Comparison of ENCODE assay signal across 9 cellular contexts in genomic region chr5:172452398-172453205, GRCh38. TPM values are rescaled to one million over a fixed set of nuclear protein-coding genes. Genes with fewer than 3 reads are reported as not detected.
DNase-seq lines count a peak whose midpoint lies in the region; ATAC-seq and TF ChIP-seq lines count a peak whose summit lies in the region.
"Had no signal": no experiment of that assay in that cellular context is flagged by ENCODE, and none has a peak within 500 bp of the region (broad histone marks: within the 10 kb centered on the region; RNA-seq: fewer than 3 reads in every experiment).

No MANE protein-coding gene starts in this region.

- H3K4me1 ChIP-seq in Caco-2 (0 out of 2 replicates have a peak, but pooled peaks cover 4% of the 10 kb centered on the region), Peyer's patch (peaks cover 0 to 23% (median 1%) of the 10 kb centered on the region in 4 donors), mucosa of stomach (ENCODE audit: control insufficient read depth, insufficient read depth, low read length) (peaks cover 32% of the 10 kb centered on the region)

- peak overlapping the region; percentile 27 for H3K27ac Mint-ChIP-seq in Caco-2 (ENCODE audit: unreplicated experiment)

- DNase-seq in Caco-2, result no peak
- peak in 1 of 3 donors; percentile 48 for DNase-seq in Peyer's patch
- DNase-seq in epithelial cell of esophagus (ENCODE audit: low read depth), result peak; percentile 73
- DNase-seq in NCI-H226, result no peak
- no peak for DNase-seq in amniotic stem cell (lab: John Stamatoyannopoulos, UW)

- peak overlapping the region; percentile 78 for H3K4me3 Mint-ChIP-seq in Caco-2 (ENCODE audit: unreplicated experiment)

- peaks cover 26% of the 10 kb centered on the region for H3K4me1 Mint-ChIP-seq in Caco-2 (ENCODE audit: low read depth, unreplicated experiment)

- CTCF ChIA-PET in Caco-2 (lab: Charles Lee), result interaction anchor here (0.8 to 1.1 kb wide), 2 partner anchors 16 to 20 kb away, joined by 3 read pairs; no protein-coding TSS in a partner anchor

- no peaks in the 10 kb centered on the region for H3K27me3 Mint-ChIP-seq in Caco-2 (ENCODE audit: insufficient read depth, unreplicated experiment)

- no peak for TF ChIP-seq CTCF in Caco-2 (IDR thresholded peaks at IDR 0.05; ENCODE audit: insufficient read depth in 1 of 2, low read depth in 1 of 2, low read length in 1 of 2, severe bottlenecking in 1 of 2, unreplicated experiment in 1 of 2)
- no peak for TF ChIP-seq CTCF in Peyer's patch (IDR thresholded peaks at IDR 0.05)
- TF ChIP-seq CTCF in epithelial cell of esophagus (IDR thresholded peaks at IDR 0.05; ENCODE audit: insufficient read depth, low read depth, low read length, missing control alignments), result no peak

- intact Hi-C loops in Caco-2 (cut with micrococcal nuclease; ENCODE audit: unreplicated experiment), result no loop called here

- H3K27ac ChIP-seq in Peyer's patch, result peak overlapping the region; percentile 7 to 88 (median 78)
- H3K27ac ChIP-seq: KMS-11 had no signal

- no TSS peak for BruUV-seq in Caco-2 (replicated peaks; lab: Mats Ljungman, UMichigan)

- peak overlapping the region; percentile 90 for H3K9ac ChIP-seq in mucosa of stomach (ENCODE audit: low read length)
- H3K9ac ChIP-seq: KMS-11 had no signal

- POLR2A ChIA-PET in Caco-2 (lab: Charles Lee), result interaction anchor here (0.5 kb wide), 1 partner anchor 68 kb away, joined by 3 read pairs; no protein-coding TSS in a partner anchor

- peaks cover 5% of the 10 kb centered on the region for H3K36me3 Mint-ChIP-seq in Caco-2 (ENCODE audit: insufficient read depth, unreplicated experiment)

- H3K4me3 ChIP-seq in Caco-2 (ENCODE audit: low read depth, low read length) (no peak overlapping the region), Peyer's patch (peak overlapping the region in 3 of 4 donors; percentile 27 to 83 (median 58)), epithelial cell of esophagus (ENCODE audit: low read length) (peak overlapping the region; percentile 69), mucosa of stomach (ENCODE audit: low read length) (peak overlapping the region; percentile 76)

- no peak for TF ChIP-seq POLR2A in Peyer's patch (IDR thresholded peaks at IDR 0.05)

- ATAC-seq in HG02759 (IDR thresholded peaks at IDR 0.05; ENCODE audit: unreplicated experiment), result no peak
- ATAC-seq in GM19452 (IDR thresholded peaks at IDR 0.05; ENCODE audit: unreplicated experiment), result no peak

- H3K9me3 ChIP-seq in Caco-2 (no peaks in the 10 kb centered on the region), Peyer's patch (no peaks in the 10 kb centered on the region), mucosa of stomach (ENCODE audit: control insufficient read depth, low read length) (no peaks in the 10 kb centered on the region)

- H3K36me3 ChIP-seq in Caco-2 (ENCODE audit: control insufficient read depth, insufficient read depth, low read length) (no peaks in the 10 kb centered on the region), Peyer's patch (no peaks in the 10 kb centered on the region), mucosa of stomach (ENCODE audit: control insufficient read depth, insufficient read depth, low read length) (no peaks in the 10 kb centered on the region)

- no peaks in the 10 kb centered on the region for H3K9me3 Mint-ChIP-seq in Caco-2 (ENCODE audit: unreplicated experiment)

- H3K27me3 ChIP-seq in Caco-2 (replicated peaks; ENCODE audit: control insufficient read depth, insufficient read depth, low read length) (no peaks in the 10 kb centered on the region), Peyer's patch (no peaks in the 10 kb centered on the region), mucosa of stomach (ENCODE audit: control insufficient read depth, insufficient read depth, low read length) (no peaks in the 10 kb centered on the region)

RNA-seq across cellular contexts. Expression of gene SH3PXD2B, which starts 1.7 kb away (rescaled TPM):
- total RNA-seq in Caco-2 (2022) (11.5 and 12.9 TPM in 2 replicates), Peyer's patch (10 to 100 TPM in 3 of 4 donors, 1 to 10 TPM in 1; 5.8 to 26.4 (median 11.7) TPM)
